Comparison of ENCODE assay signal across 29 cellular contexts in the genomic region with DNA sequence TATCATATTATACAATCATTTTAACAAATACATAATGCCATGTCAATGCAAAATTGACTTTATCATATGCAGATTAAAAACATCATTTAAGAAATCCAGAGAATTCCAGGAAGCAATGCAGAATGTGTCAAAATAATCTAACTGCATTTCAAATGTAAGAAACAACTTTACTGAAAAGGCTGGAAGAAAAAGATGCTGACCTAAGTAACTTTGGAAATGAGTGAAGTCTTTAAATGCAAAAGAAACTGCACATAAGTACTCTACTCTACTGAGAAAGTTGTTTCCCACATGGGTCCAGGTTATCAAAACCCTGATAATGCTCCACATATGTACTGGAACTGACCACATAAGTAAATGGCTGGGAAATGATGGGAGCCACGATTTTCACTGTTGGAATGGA.
"Had no signal": no experiment of that assay in that cellular context is flagged by ENCODE, and none has a peak within 500 bp of the region (broad histone marks: within the 10 kb centered on the region; RNA-seq: fewer than 3 reads in every experiment).

No MANE protein-coding gene starts in this region.

- ATAC-seq: effector memory CD8-positive, alpha-beta T cell; esophagus mucosa; foreskin keratinocyte; gastrocnemius medialis; gastroesophageal sphincter; heart left ventricle; heart right ventricle had no signal

- H3K4me3 ChIP-seq: colonic mucosa, coronary artery, dorsolateral prefrontal cortex, esophagus muscularis mucosa, esophagus squamous epithelium, gastrocnemius medialis, gastroesophageal sphincter, heart left ventricle, heart right ventricle had no signal

- H3K4me3 Mint-ChIP-seq: dendritic cell treated with granulocyte-macrophage colony-stimulating factor and Interleukin-4, amounts not matched to agents 40 ng/mL and 50 ng/mL, for 4 days; effector memory CD8-positive, alpha-beta T cell; endodermal cell had no signal

- H3K4me1 ChIP-seq: colonic mucosa, esophagus muscularis mucosa, esophagus squamous epithelium, foreskin keratinocyte, gastrocnemius medialis, gastroesophageal sphincter, heart left ventricle, heart right ventricle had no signal

- H3K27ac Mint-ChIP-seq: dendritic cell treated with granulocyte-macrophage colony-stimulating factor and Interleukin-4, amounts not matched to agents 40 ng/mL and 50 ng/mL, for 4 days; effector memory CD8-positive, alpha-beta T cell; endodermal cell had no signal

- FAIRE-seq: colon, endometrium, endothelial cell of umbilical vein, frontal cortex had no signal

- H3K27ac ChIP-seq: colonic mucosa, coronary artery, dorsolateral prefrontal cortex, epithelial cell of prostate, esophagus muscularis mucosa, esophagus squamous epithelium, foreskin keratinocyte, gastrocnemius medialis, gastroesophageal sphincter, heart left ventricle, heart right ventricle had no signal

- H3K36me3 ChIP-seq: colonic mucosa, gastrocnemius medialis had no signal

- H3K27me3 Mint-ChIP-seq: dendritic cell treated with granulocyte-macrophage colony-stimulating factor and Interleukin-4, amounts not matched to agents 40 ng/mL and 50 ng/mL, for 4 days; effector memory CD8-positive, alpha-beta T cell had no signal

- H3K9me3 Mint-ChIP-seq: effector memory CD8-positive, alpha-beta T cell had no signal

- H3K9me3 ChIP-seq: colonic mucosa, esophagus muscularis mucosa, esophagus squamous epithelium, gastrocnemius medialis, gastroesophageal sphincter, heart right ventricle had no signal

- DNase-seq: colonic mucosa; cortex of kidney; dermis blood vessel endothelial cell; dorsolateral prefrontal cortex; effector CD4-positive, alpha-beta T cell; effector CD8-positive, alpha-beta T cell; effector memory CD4-positive, alpha-beta T cell; effector memory CD8-positive, alpha-beta T cell; endodermal cell; erythroblast; esophagus squamous epithelium; foreskin fibroblast; foreskin keratinocyte; foreskin melanocyte; gastrocnemius medialis; glutamatergic neuron; head of caudate nucleus; heart left ventricle; heart right ventricle had no signal

- H3K27me3 ChIP-seq: colonic mucosa, dorsolateral prefrontal cortex, esophagus muscularis mucosa, esophagus squamous epithelium, foreskin keratinocyte, gastrocnemius medialis, gastroesophageal sphincter, heart left ventricle, heart right ventricle had no signal
